18 cellular contexts compared by ENCODE assay signal in the genomic region with DNA sequence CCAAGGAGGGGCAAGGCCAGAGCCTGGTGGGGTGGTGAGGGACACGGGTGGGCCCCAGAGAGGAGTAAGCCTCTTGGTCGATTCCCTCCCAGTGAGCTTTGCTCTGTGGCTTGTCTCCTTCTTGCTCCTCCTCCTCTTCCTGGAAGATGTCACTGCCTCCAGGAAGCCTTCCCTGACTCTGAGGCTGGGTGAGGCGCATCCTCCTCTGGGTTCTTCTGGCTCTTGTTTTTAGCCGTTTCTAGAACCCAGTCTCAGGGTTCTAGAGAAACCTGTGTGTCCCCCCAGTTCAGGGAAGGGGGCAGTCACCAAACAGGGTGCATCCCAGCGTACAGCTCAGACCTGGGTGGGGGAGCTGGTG. TPM values are rescaled to one million over a fixed set of nuclear protein-coding genes. Genes with fewer than 3 reads are reported as not detected.
"Had no signal": no experiment of that assay in that cellular context is flagged by ENCODE, and none has a peak within 500 bp of the region (broad histone marks: within the 10 kb centered on the region; RNA-seq: fewer than 3 reads in every experiment).

No MANE protein-coding gene starts in this region.

- DNase-seq: cortex of kidney; dorsolateral prefrontal cortex; effector CD8-positive, alpha-beta T cell; hypothalamus; mammary epithelial cell; midbrain; spleen; stimulated activated CD4-positive, alpha-beta T cell treated with anti-CD3 and anti-CD28 coated beads, Interleukin-2, amount 100 ng/mL, for 24 hours; stimulated activated CD4-positive, alpha-beta T cell treated with anti-CD3 and anti-CD28 coated beads, Interleukin-4, amount 100 ng/mL, for 4 hours; stimulated activated naive B cell treated with anti-CD40 and anti-IgM and Interleukin-4, amounts not matched to agents 10 μg/mL and 1 μg/mL and 100 μg/mL, for 72 hours; stimulated activated naive CD8-positive, alpha-beta T cell treated with anti-CD3 and anti-CD28 coated beads, Interleukin-15, amount 100 ng/mL, for 72 hours; testis had no signal

- H3K9me3 ChIP-seq: heart right ventricle, spleen, testis, tibial nerve had no signal

- H3K27me3 ChIP-seq: heart right ventricle, testis had no signal

- ATAC-seq: esophagus mucosa; left lobe of liver; natural killer cell treated with Interleukin-12 subunit alpha and Interleukin-12 subunit beta and Interleukin-15 and Interleukin-18, amount 100 ng/mL, for 72 hours; stimulated activated naive B cell treated with anti-CD40 and anti-IgM and Interleukin-4, amounts not matched to agents 10 μg/mL and 1 μg/mL and 100 μg/mL, for 72 hours; stimulated activated naive CD8-positive, alpha-beta T cell treated with anti-CD3 and anti-CD28 coated beads, Interleukin-15, amount 100 ng/mL, for 72 hours had no signal

- H3K27ac ChIP-seq: testis, tibial nerve had no signal

- H3K36me3 ChIP-seq: tibial nerve had no signal

- H3K4me1 ChIP-seq: testis had no signal

- H3K4me3 ChIP-seq: dorsolateral prefrontal cortex, heart right ventricle, spleen, testis, tibial nerve had no signal

RNA-seq across cellular contexts. Expression of a gene that starts 12.6 kb away (rescaled TPM):
- total RNA-seq: natural killer cell treated with Interleukin-12 subunit alpha and Interleukin-12 subunit beta and Interleukin-15 and Interleukin-18, amount 100 ng/mL, for 72 hours; osteoblast had no signal
